In the genomic region with DNA sequence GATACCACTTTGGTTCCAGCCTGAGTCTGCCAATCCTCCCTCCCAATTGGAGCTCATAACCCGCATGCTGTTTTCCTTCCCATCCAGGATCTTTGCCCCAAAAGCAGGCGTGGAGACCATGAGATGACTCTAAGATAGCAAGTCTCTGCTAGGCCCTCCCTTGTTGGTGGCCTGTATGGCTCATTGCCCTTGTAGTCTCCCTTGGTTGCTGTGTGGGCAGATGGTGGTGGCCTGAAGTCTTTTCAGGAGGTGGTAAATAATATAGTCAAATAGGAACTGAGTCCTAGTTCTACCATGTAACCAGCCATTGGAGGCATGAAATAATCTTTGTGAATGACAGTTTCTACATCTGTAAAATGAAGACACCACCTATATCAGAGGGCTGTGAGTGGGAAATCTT, we compare ENCODE assay signal across 9 cellular contexts. TPM values are rescaled to one million over a fixed set of nuclear protein-coding genes. Genes with fewer than 3 reads are reported as not detected.
DNase-seq lines count a peak whose midpoint lies in the region; ATAC-seq and TF ChIP-seq lines count a peak whose summit lies in the region.
"Had no signal": no experiment of that assay in that cellular context is flagged by ENCODE, and none has a peak within 500 bp of the region (broad histone marks: within the 10 kb centered on the region; RNA-seq: fewer than 3 reads in every experiment).

No MANE protein-coding gene starts in this region.

- H3K36me3 ChIP-seq in CD8-positive, alpha-beta memory T cell (ENCODE audit: insufficient read depth, low read length) = no peaks in the 10 kb centered on the region

- TF ChIP-seq CTCF in NB4 (IDR thresholded peaks at IDR 0.05; ENCODE audit: low read depth, low read length) = no peak
- TF ChIP-seq CTCF in osteocyte (IDR thresholded peaks at IDR 0.05) = no peak

- no peak overlapping the region for H3K4me3 ChIP-seq in CD8-positive, alpha-beta memory T cell (ENCODE audit: low read length)
- peak overlapping the region; percentile 66 for H3K4me3 ChIP-seq in NB4 (ENCODE audit: low read depth, low read length)

- H3K27me3 Mint-ChIP-seq in CD8-positive, alpha-beta memory T cell = peaks cover 0 to 6% of the 10 kb centered on the region in 2 donors
- no peaks in the 10 kb centered on the region for H3K27me3 Mint-ChIP-seq in effector memory CD8-positive, alpha-beta T cell
- no peaks in the 10 kb centered on the region for H3K27me3 Mint-ChIP-seq in osteocyte (ENCODE audit: unreplicated experiment)

- DNase-seq in CD8-positive, alpha-beta memory T cell = no peak
- DNase-seq in NB4 (ENCODE audit: low read depth) = no peak
- no peak for DNase-seq in effector memory CD8-positive, alpha-beta T cell
- DNase-seq in osteocyte (ENCODE audit: extremely low spot score, unreplicated experiment) = no peak
- DNase-seq in SKM-1 treated with dmso at 0.1 percent for 144 hours (lab: John Stamatoyannopoulos, UW; ENCODE audit: unreplicated experiment) = no peak
- no peak for DNase-seq in Kasumi-1 (lab: John Stamatoyannopoulos, UW)
- DNase-seq in NCI-H345 treated with DMSO at 0.1 percent for 48 hours (lab: John Stamatoyannopoulos, UW; ENCODE audit: unreplicated experiment) = no peak
- DNase-seq: NCI-H524 treated with DMSO at 0.1 percent for 48 hours had no signal

- peaks cover 0 to 35% (median 0%) of the 10 kb centered on the region in 3 donors for H3K36me3 Mint-ChIP-seq in CD8-positive, alpha-beta memory T cell
- H3K36me3 Mint-ChIP-seq in effector memory CD8-positive, alpha-beta T cell (ENCODE audit: insufficient read depth) = peaks cover 18% of the 10 kb centered on the region
- no peaks in the 10 kb centered on the region for H3K36me3 Mint-ChIP-seq in osteocyte (ENCODE audit: unreplicated experiment)

- no peak for TF ChIP-seq POLR2A in NB4 (IDR thresholded peaks at IDR 0.05; ENCODE audit: extremely low read depth, insufficient read length)

- CTCF ChIA-PET in CD8-positive, alpha-beta memory T cell (lab: Charles Lee) = interaction anchor here (0.9 to 1.5 kb wide), 2 partner anchors 12 to 15 kb away, joined by 3 read pairs; no protein-coding TSS in a partner anchor

- no peaks in the 10 kb centered on the region for H3K9me3 Mint-ChIP-seq in CD8-positive, alpha-beta memory T cell
- no peaks in the 10 kb centered on the region for H3K9me3 Mint-ChIP-seq in effector memory CD8-positive, alpha-beta T cell
- H3K9me3 Mint-ChIP-seq in osteocyte (ENCODE audit: unreplicated experiment) = peaks cover 4% of the 10 kb centered on the region

- POLR2A ChIA-PET in CD8-positive, alpha-beta memory T cell (lab: Charles Lee) = interaction anchor here (0.6 to 2.3 kb wide), 3 partner anchors 26 to 60 kb away, joined by 4 to 9 read pairs (median 6); a partner anchor contains a TSS

- H3K4me1 ChIP-seq in CD8-positive, alpha-beta memory T cell (ENCODE audit: insufficient read depth, low read length) = peaks cover 14% of the 10 kb centered on the region

- H3K27me3 ChIP-seq in CD8-positive, alpha-beta memory T cell (ENCODE audit: insufficient read depth, low read length, poor library complexity, severe bottlenecking) = no peaks in the 10 kb centered on the region

- no peaks in the 10 kb centered on the region for H3K9me3 ChIP-seq in CD8-positive, alpha-beta memory T cell (ENCODE audit: low read length)

- H3K27ac Mint-ChIP-seq in CD8-positive, alpha-beta memory T cell = peak overlapping the region in 7 of 8 donors; percentile 47 to 93 (median 65)
- no peak overlapping the region for H3K27ac Mint-ChIP-seq in effector memory CD8-positive, alpha-beta T cell
- peak overlapping the region; percentile 14 for H3K27ac Mint-ChIP-seq in osteocyte (ENCODE audit: unreplicated experiment)

- H3K27ac ChIP-seq in CD8-positive, alpha-beta memory T cell (ENCODE audit: low read depth, low read length) = peak overlapping the region; percentile 61

- peak overlapping the region; percentile 74 to 92 (median 83) for H3K4me3 Mint-ChIP-seq in CD8-positive, alpha-beta memory T cell
- H3K4me3 Mint-ChIP-seq in effector memory CD8-positive, alpha-beta T cell = peak overlapping the region; percentile 78 to 79
- H3K4me3 Mint-ChIP-seq in osteocyte (ENCODE audit: unreplicated experiment) = peak overlapping the region; percentile 75

- ATAC-seq in effector memory CD8-positive, alpha-beta T cell (replicated peaks) = no peak
- ATAC-seq in HG02642 (IDR thresholded peaks at IDR 0.05; ENCODE audit: poor library complexity, unreplicated experiment) = no peak

- peaks cover 21 to 26% (median 21%) of the 10 kb centered on the region in 3 donors for H3K4me1 Mint-ChIP-seq in CD8-positive, alpha-beta memory T cell
- peaks cover 15 to 19% of the 10 kb centered on the region in 2 donors for H3K4me1 Mint-ChIP-seq in effector memory CD8-positive, alpha-beta T cell (ENCODE audit: low read depth in 2 of 2)
- H3K4me1 Mint-ChIP-seq in osteocyte (ENCODE audit: unreplicated experiment) = peaks cover 20% of the 10 kb centered on the region

RNA-seq across cellular contexts. Expression of a gene that starts 1.2 kb away (rescaled TPM):
- 10 to 100 TPM; 43.0 to 43.2 TPM for total RNA-seq in CD8-positive, alpha-beta memory T cell
- 129 TPM for polyA plus RNA-seq in CD8-positive, alpha-beta memory T cell
- 144 and 153 TPM in 2 replicates for total RNA-seq in osteocyte

RNA-seq across cellular contexts. Expression of a gene that starts 7.2 kb away (rescaled TPM):
- 100 to 1,000 TPM; 107 to 113 TPM for total RNA-seq in CD8-positive, alpha-beta memory T cell
- polyA plus RNA-seq in CD8-positive, alpha-beta memory T cell = 49.1 TPM
- total RNA-seq in osteocyte = 135 and 152 TPM in 2 replicates

RNA-seq across cellular contexts. Expression of a gene that starts 14.2 kb away (rescaled TPM):
- 10 to 100 TPM; 79.5 to 81.3 TPM for total RNA-seq in CD8-positive, alpha-beta memory T cell
- 59.6 TPM for polyA plus RNA-seq in CD8-positive, alpha-beta memory T cell
- 92.2 and 92.8 TPM in 2 replicates for total RNA-seq in osteocyte

RNA-seq across cellular contexts. Expression of a gene that starts 18.4 kb away (rescaled TPM):
- total RNA-seq in CD8-positive, alpha-beta memory T cell = 10 to 100 TPM; 51.9 to 52.3 TPM
- 41.4 TPM for polyA plus RNA-seq in CD8-positive, alpha-beta memory T cell
- 46.2 and 47.3 TPM in 2 replicates for total RNA-seq in osteocyte

RNA-seq across cellular contexts. Expression of a gene that starts 20.7 kb away (rescaled TPM):
- 10 to 100 TPM in 1 of 2 experiments, 1 to 10 TPM in 1; 9.8 to 10.1 TPM for total RNA-seq in CD8-positive, alpha-beta memory T cell
- polyA plus RNA-seq in CD8-positive, alpha-beta memory T cell = 19.1 TPM
- 27.9 and 28.1 TPM in 2 replicates for total RNA-seq in osteocyte

Comparison
In these comparisons a context has a peak if more than half of its experiments do, and no peak if none do; other contexts are left out.
1. H3K27ac Mint-ChIP-seq: peak in CD8-positive, alpha-beta memory T cell (7 of 8) and osteocyte (single experiment); none in effector memory CD8-positive, alpha-beta T cell (0 of 2).
2. Peak in every context shown above with its lines, with median percentiles within 50 percentile points of each other: H3K4me3 Mint-ChIP-seq.